8 cellular contexts compared by ENCODE assay signal in the genomic region with DNA sequence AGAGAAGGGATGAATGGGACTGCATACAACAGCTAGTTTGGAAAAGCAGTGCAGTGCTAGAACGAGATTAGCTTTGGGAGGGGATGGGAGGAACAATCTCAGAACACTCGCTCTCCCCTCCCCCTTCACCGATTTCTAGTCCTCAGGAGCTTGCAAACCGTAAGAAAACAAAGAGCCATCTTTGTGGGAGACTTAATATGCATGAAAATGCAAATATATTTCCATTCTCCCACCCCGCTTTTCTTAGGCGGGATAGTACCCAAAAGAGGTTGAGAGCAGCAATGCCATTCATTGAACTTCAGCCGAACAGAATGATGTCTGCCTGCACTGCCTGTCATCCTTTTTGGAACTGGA. TPM values are rescaled to one million over a fixed set of nuclear protein-coding genes. Genes with fewer than 3 reads are reported as not detected.
DNase-seq lines count a peak whose midpoint lies in the region; ATAC-seq and TF ChIP-seq lines count a peak whose summit lies in the region.

No MANE protein-coding gene starts in this region.

- H3K36me3 Mint-ChIP-seq in brain (peaks cover 41% of the 10 kb centered on the region), mesothelial cell of epicardium (peaks cover 9% of the 10 kb centered on the region)

- H3K4me1 ChIP-seq in A673 (ENCODE audit: insufficient read depth, low read length, poor library complexity, severe bottlenecking) = peaks cover 23% of the 10 kb centered on the region
- H3K4me1 ChIP-seq in HCT116 (ENCODE audit: control insufficient read depth in 1 of 2, insufficient read depth in 2 of 2, low read length in 2 of 2) = peaks cover 10 to 19% of the 10 kb centered on the region in 2 experiments; a peak in 3 of 4 replicates

- H3K27me3 ChIP-seq in A673 (replicated peaks; ENCODE audit: insufficient read depth, low read depth, low read length, poor library complexity) (no peaks in the 10 kb centered on the region), HCT116 (ENCODE audit: insufficient read depth, low read length) (no peaks in the 10 kb centered on the region)

- CTCF ChIA-PET in A673 (lab: Charles Lee) (no interaction called here), HCT116 (lab: Charles Lee) (interaction anchor here (1.1 kb wide), 1 partner anchor 24 kb away, joined by 3 read pairs; a partner anchor contains a TSS)

- TF ChIP-seq CTCF in A673 (conservative IDR thresholded peaks at IDR 0.05; ENCODE audit: low read depth, low read length) = no peak
- TF ChIP-seq CTCF in HCT116 (IDR thresholded peaks at IDR 0.05 in 2 of 3, conservative IDR thresholded peaks at IDR 0.05 in 1 of 3; ENCODE audit: borderline replicate concordance in 1 of 3, insufficient read depth in 1 of 3, low read depth in 2 of 3, low read length in 2 of 3) = no peak
- no peak for TF ChIP-seq CTCF in brain (conservative IDR thresholded peaks at IDR 0.05)
- TF ChIP-seq CTCF in mesothelial cell of epicardium (IDR thresholded peaks at IDR 0.05; ENCODE audit: unreplicated experiment) = no peak

- H3K27me3 Mint-ChIP-seq in brain = no peaks in the 10 kb centered on the region
- no peaks in the 10 kb centered on the region for H3K27me3 Mint-ChIP-seq in mesothelial cell of epicardium (ENCODE audit: low read depth)

- BruUV-seq in A673 (replicated peaks; lab: Mats Ljungman, UMichigan) (no TSS peak), HCT116 (replicated peaks; lab: Mats Ljungman, UMichigan) (TSS peak; percentile 59)

- H3K9me3 Mint-ChIP-seq in brain = no peaks in the 10 kb centered on the region
- H3K9me3 Mint-ChIP-seq in mesothelial cell of epicardium = no peaks in the 10 kb centered on the region

- H3K36me3 ChIP-seq in A673 (ENCODE audit: insufficient read depth, low read length, poor library complexity, severe bottlenecking) (peaks cover 41% of the 10 kb centered on the region), HCT116 (ENCODE audit: control insufficient read depth in 1 of 2, insufficient read depth in 2 of 2, low read length in 2 of 2) (peaks cover 14 to 21% of the 10 kb centered on the region in 2 experiments; a peak in 2 of 4 replicates)

- peaks cover 47% of the 10 kb centered on the region for H3K79me2 ChIP-seq in HCT116 (ENCODE audit: insufficient read depth, low read length)

- ATAC-seq in HCT116 (peak; percentile 5; the same call in 1 of the 2 replicates), GM21737 (IDR thresholded peaks at IDR 0.05; ENCODE audit: unreplicated experiment) (no peak), esophagus mucosa (no peak), HG03280 (IDR thresholded peaks at IDR 0.05; ENCODE audit: unreplicated experiment) (no peak)

- peak overlapping the region; percentile 89 for H3K4me2 ChIP-seq in HCT116 (ENCODE audit: low read length)

- no peaks in the 10 kb centered on the region for H3K9me2 ChIP-seq in HCT116 (ENCODE audit: insufficient read depth)

- H3K4me3 Mint-ChIP-seq in brain (peak overlapping the region; percentile 91 to 95 (median 93)), mesothelial cell of epicardium (peak overlapping the region; percentile 81)

- peak overlapping the region; percentile 96 for H3K9ac ChIP-seq in HCT116 (ENCODE audit: low read length)

- peaks cover 4% of the 10 kb centered on the region; the same call in 1 of the 2 replicates for H4K20me1 ChIP-seq in HCT116 (ENCODE audit: insufficient read depth)

- H3K9me3 ChIP-seq in A673 (ENCODE audit: low read depth, low read length, poor library complexity, severe bottlenecking) (no peaks in the 10 kb centered on the region), HCT116 (ENCODE audit: control insufficient read depth in 1 of 2, insufficient read depth in 1 of 2, low read depth in 1 of 2, low read length in 2 of 2) (no peaks in the 10 kb centered on the region)

- peak overlapping the region; percentile 96 for H3K4me3 ChIP-seq in A673 (ENCODE audit: low read depth, low read length, poor library complexity, severe bottlenecking)
- peak overlapping the region; percentile 81 to 92 for H3K4me3 ChIP-seq in HCT116 (replicated peaks in 1 of 2; ENCODE audit: low read depth in 1 of 2, low read length in 2 of 2)

- POLR2A ChIA-PET in A673 (lab: Charles Lee; ENCODE audit: low non-redundant PET) = no interaction called here
- POLR2A ChIA-PET in HCT116 (lab: Charles Lee) = interaction anchor here (1.3 kb wide), 1 partner anchor 11 kb away, joined by 3 read pairs; no protein-coding TSS in a partner anchor

- TF ChIP-seq POLR2A in HCT116 (IDR thresholded peaks at IDR 0.05; ENCODE audit: borderline replicate concordance, extremely low read depth, insufficient read depth, insufficient read length) = no peak

- DNase-seq in A673 (ENCODE audit: low spot score) (no peak), HCT116 (ENCODE audit: low read depth, low spot score) (no peak), mesothelial cell of epicardium (ENCODE audit: low spot score in 2 of 2, unreplicated experiment in 2 of 2) (no peak)
- no peak for DNase-seq in stimulated activated CD4-positive, alpha-beta T cell treated with anti-CD3 and anti-CD28 coated beads, Interleukin-1b, Interleukin-23, amount 100 ng/mL, for 48 hours

- H2AFZ ChIP-seq in HCT116 (ENCODE audit: low read depth, low read length, poor library complexity, severe bottlenecking) = no peak overlapping the region

- intact Hi-C loops in A673 (cut with micrococcal nuclease; ENCODE audit: unreplicated experiment) = no loop called here
- intact Hi-C loops in HCT116 (cut with micrococcal nuclease) = no loop called here

- peak overlapping the region; percentile 13 to 91 (median 41) for H3K27ac Mint-ChIP-seq in brain
- peak overlapping the region; percentile 64 for H3K27ac Mint-ChIP-seq in mesothelial cell of epicardium

- peaks cover 47% of the 10 kb centered on the region for H3K4me1 Mint-ChIP-seq in brain
- peaks cover 19% of the 10 kb centered on the region for H3K4me1 Mint-ChIP-seq in mesothelial cell of epicardium

- H3K27ac ChIP-seq in A673 (ENCODE audit: low read depth, low read length, poor library complexity, severe bottlenecking) (peak overlapping the region; percentile 84), HCT116 (ENCODE audit: low read depth, low read length) (peak overlapping the region; percentile 91)

- no peak for TF ChIP-seq RAD21 in HCT116 (IDR thresholded peaks at IDR 0.05; ENCODE audit: low read depth)

- RAD21 ChIA-PET in HCT116 (lab: Charles Lee; ENCODE audit: low non-redundant PET in 1 of 2, low total read pairs in 2 of 2, uncharacterized antibody in 2 of 2, unreplicated experiment in 2 of 2) = interaction anchor here in 1 of 2 experiments (0.8 kb wide), 1 partner anchor 45 kb away, joined by 3 read pairs; a partner anchor contains a TSS

TF ChIP-seq in HCT116, 20 proteins besides CTCF, POLR2A, EP300 and RAD21 (continues in another document):
- no peak for TF ChIP-seq ZFX (IDR thresholded peaks at IDR 0.05)
- TF ChIP-seq EZH2 (IDR thresholded peaks at IDR 0.05) = no peak
- TF ChIP-seq SIN3A (IDR thresholded peaks at IDR 0.05; ENCODE audit: low read depth) = no peak
- TF ChIP-seq CBX3 (IDR thresholded peaks at IDR 0.05; ENCODE audit: low read depth) = no peak
- TF ChIP-seq ELF1 (IDR thresholded peaks at IDR 0.05; ENCODE audit: borderline replicate concordance, low read depth) = no peak
- TF ChIP-seq SP1 (IDR thresholded peaks at IDR 0.05; ENCODE audit: low read depth) = no peak
- TF ChIP-seq POLR2AphosphoS5 (IDR thresholded peaks at IDR 0.05; ENCODE audit: low read depth, low read length) = no peak
- TF ChIP-seq, protein P1, sequence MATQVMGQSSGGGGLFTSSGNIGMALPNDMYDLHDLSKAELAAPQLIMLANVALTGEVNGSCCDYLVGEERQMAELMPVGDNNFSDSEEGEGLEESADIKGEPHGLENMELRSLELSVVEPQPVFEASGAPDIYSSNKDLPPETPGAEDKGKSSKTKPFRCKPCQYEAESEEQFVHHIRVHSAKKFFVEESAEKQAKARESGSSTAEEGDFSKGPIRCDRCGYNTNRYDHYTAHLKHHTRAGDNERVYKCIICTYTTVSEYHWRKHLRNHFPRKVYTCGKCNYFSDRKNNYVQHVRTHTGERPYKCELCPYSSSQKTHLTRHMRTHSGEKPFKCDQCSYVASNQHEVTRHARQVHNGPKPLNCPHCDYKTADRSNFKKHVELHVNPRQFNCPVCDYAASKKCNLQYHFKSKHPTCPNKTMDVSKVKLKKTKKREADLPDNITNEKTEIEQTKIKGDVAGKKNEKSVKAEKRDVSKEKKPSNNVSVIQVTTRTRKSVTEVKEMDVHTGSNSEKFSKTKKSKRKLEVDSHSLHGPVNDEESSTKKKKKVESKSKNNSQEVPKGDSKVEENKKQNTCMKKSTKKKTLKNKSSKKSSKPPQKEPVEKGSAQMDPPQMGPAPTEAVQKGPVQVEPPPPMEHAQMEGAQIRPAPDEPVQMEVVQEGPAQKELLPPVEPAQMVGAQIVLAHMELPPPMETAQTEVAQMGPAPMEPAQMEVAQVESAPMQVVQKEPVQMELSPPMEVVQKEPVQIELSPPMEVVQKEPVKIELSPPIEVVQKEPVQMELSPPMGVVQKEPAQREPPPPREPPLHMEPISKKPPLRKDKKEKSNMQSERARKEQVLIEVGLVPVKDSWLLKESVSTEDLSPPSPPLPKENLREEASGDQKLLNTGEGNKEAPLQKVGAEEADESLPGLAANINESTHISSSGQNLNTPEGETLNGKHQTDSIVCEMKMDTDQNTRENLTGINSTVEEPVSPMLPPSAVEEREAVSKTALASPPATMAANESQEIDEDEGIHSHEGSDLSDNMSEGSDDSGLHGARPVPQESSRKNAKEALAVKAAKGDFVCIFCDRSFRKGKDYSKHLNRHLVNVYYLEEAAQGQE (IDR thresholded peaks at IDR 0.05; ENCODE audit: low read depth) = no peak
- TF ChIP-seq TCF7L2 (IDR thresholded peaks at IDR 0.05; ENCODE audit: borderline replicate concordance, extremely low read depth, insufficient read depth, insufficient read length) = no peak
- TF ChIP-seq CEBPB (IDR thresholded peaks at IDR 0.05; ENCODE audit: low read depth) = no peak
- TF ChIP-seq JUND (IDR thresholded peaks at IDR 0.05) = no peak
- TF ChIP-seq ZNF274 (IDR thresholded peaks at IDR 0.05; ENCODE audit: low read depth, low read length) = no peak
- no peak for TF ChIP-seq FOSL1 (IDR thresholded peaks at IDR 0.05; ENCODE audit: low read depth)

RNA-seq across cellular contexts. Expression of a gene that starts 1.1 kb away (rescaled TPM):
- total RNA-seq in A673 (2021) (91.1 and 94.5 TPM in 2 replicates), HCT116 (2021; ENCODE audit: unreplicated experiment) (50.9 TPM), mesothelial cell of epicardium (55.5 to 63.7 TPM (median 60.1 TPM) in 3 replicates), esophagus mucosa (4.4 TPM)
- polyA plus RNA-seq in HCT116 (2012) = 46.0 and 47.4 TPM in 2 replicates
- polyA plus RNA-seq in brain (ENCODE audit: insufficient read depth, low read depth, low replicate concordance) = 43.6 TPM

RNA-seq across cellular contexts. Expression of a gene that starts 24.6 kb away (rescaled TPM):
- total RNA-seq in A673 (2021) (54.9 and 61.7 TPM in 2 replicates), HCT116 (2021; ENCODE audit: unreplicated experiment) (39.8 TPM), mesothelial cell of epicardium (48.8 to 51.5 TPM (median 51.2 TPM) in 3 replicates), esophagus mucosa (70.6 TPM)
- polyA plus RNA-seq in HCT116 (2012) = 22.8 and 26.2 TPM in 2 replicates
- polyA plus RNA-seq in brain (ENCODE audit: insufficient read depth, low read depth, low replicate concordance) = 46.6 TPM

RNA-seq across cellular contexts. Expression of a gene that starts 45.8 kb away (rescaled TPM):
- total RNA-seq in A673 (2021) (32.4 and 36.1 TPM in 2 replicates), HCT116 (2021; ENCODE audit: unreplicated experiment) (14.7 TPM), mesothelial cell of epicardium (56.8 to 62.1 TPM (median 58.5 TPM) in 3 replicates), esophagus mucosa (2.9 TPM)
- polyA plus RNA-seq in HCT116 (2012) = 6.3 and 7.2 TPM in 2 replicates
- polyA plus RNA-seq in brain (ENCODE audit: insufficient read depth, low read depth, low replicate concordance) = 16.5 TPM
